Comparison of ENCODE assay signal across 1 cellular context in genomic region chr6:149359439-149359838, GRCh38.
TF ChIP-seq lines count a peak whose summit lies in the region.

No MANE protein-coding gene starts in this region.

TF ChIP-seq in K562, 482 proteins besides CTCF, POLR2A, EP300 and RAD21 (continued from another document and continues in another):
- TF ChIP-seq GTF3C2 (IDR thresholded peaks at IDR 0.05; ENCODE audit: borderline replicate concordance, extremely low read depth, insufficient read length) (no peak), TCF3 (CRISPR knock-in tag; IDR thresholded peaks at IDR 0.05) (peak; percentile 79), ZNF445 (CRISPR knock-in tag; IDR thresholded peaks at IDR 0.05; ENCODE audit: low read depth) (no peak), ERF (CRISPR knock-in tag; IDR thresholded peaks at IDR 0.05) (no peak), KDM1A (IDR thresholded peaks at IDR 0.05) (peak in 1 of 2 experiments; percentile 48; a peak in 2 of 4 replicates), CUX1 (CRISPR knock-in tag; IDR thresholded peaks at IDR 0.05) (no peak), ZNF512 (tag; IDR thresholded peaks at IDR 0.05) (no peak), TRIM28 (IDR thresholded peaks at IDR 0.05) (no peak), NCOA2 (IDR thresholded peaks at IDR 0.05; ENCODE audit: partially characterized antibody in 2 of 2) (peak in 1 of 2 experiments; percentile 20), PURB (CRISPR knock-in tag; IDR thresholded peaks at IDR 0.05; ENCODE audit: low read depth) (no peak), ZNF830 (CRISPR knock-in tag; IDR thresholded peaks at IDR 0.05) (no peak), DNMT1 (IDR thresholded peaks at IDR 0.05) (no peak), RERE (CRISPR knock-in tag; IDR thresholded peaks at IDR 0.05; ENCODE audit: borderline replicate concordance) (no peak), ZNF134 (CRISPR knock-in tag; conservative IDR thresholded peaks at IDR 0.05) (no peak), LEF1 (IDR thresholded peaks at IDR 0.05) (no peak), ZZZ3 (IDR thresholded peaks at IDR 0.05) (no peak), ZNF592 (IDR thresholded peaks at IDR 0.05) (no peak), ELK1 (CRISPR knock-in tag; IDR thresholded peaks at IDR 0.05) (no peak), ZSCAN32 (CRISPR knock-in tag; IDR thresholded peaks at IDR 0.05) (no peak), DPF2 (IDR thresholded peaks at IDR 0.05) (peak; percentile 72), ZNF324 (CRISPR knock-in tag; IDR thresholded peaks at IDR 0.05) (no peak), MIER1 (IDR thresholded peaks at IDR 0.05; ENCODE audit: low read depth) (no peak), ZBTB26 (CRISPR knock-in tag; IDR thresholded peaks at IDR 0.05) (no peak), E2F5 (CRISPR knock-in tag; IDR thresholded peaks at IDR 0.05) (no peak), BRD9 (IDR thresholded peaks at IDR 0.05; ENCODE audit: low read depth, partially characterized antibody) (no peak), MTF1 (CRISPR knock-in tag; IDR thresholded peaks at IDR 0.05; ENCODE audit: borderline replicate concordance) (no peak), MBD1 (CRISPR knock-in tag; IDR thresholded peaks at IDR 0.05) (no peak), NCOA6 (IDR thresholded peaks at IDR 0.05) (no peak), MXI1 (IDR thresholded peaks at IDR 0.05; ENCODE audit: low read depth, low read length) (no peak), POLR2B (IDR thresholded peaks at IDR 0.05; ENCODE audit: low read depth, partially characterized antibody) (no peak), CAMTA2 (CRISPR knock-in tag; conservative IDR thresholded peaks at IDR 0.05) (no peak), KLF16 (IDR thresholded peaks at IDR 0.05) (0 out of 2 replicates have a peak, but pooled peaks have one; percentile 25)
